ENCODE assay signal across 16 cellular contexts in the genomic region with DNA sequence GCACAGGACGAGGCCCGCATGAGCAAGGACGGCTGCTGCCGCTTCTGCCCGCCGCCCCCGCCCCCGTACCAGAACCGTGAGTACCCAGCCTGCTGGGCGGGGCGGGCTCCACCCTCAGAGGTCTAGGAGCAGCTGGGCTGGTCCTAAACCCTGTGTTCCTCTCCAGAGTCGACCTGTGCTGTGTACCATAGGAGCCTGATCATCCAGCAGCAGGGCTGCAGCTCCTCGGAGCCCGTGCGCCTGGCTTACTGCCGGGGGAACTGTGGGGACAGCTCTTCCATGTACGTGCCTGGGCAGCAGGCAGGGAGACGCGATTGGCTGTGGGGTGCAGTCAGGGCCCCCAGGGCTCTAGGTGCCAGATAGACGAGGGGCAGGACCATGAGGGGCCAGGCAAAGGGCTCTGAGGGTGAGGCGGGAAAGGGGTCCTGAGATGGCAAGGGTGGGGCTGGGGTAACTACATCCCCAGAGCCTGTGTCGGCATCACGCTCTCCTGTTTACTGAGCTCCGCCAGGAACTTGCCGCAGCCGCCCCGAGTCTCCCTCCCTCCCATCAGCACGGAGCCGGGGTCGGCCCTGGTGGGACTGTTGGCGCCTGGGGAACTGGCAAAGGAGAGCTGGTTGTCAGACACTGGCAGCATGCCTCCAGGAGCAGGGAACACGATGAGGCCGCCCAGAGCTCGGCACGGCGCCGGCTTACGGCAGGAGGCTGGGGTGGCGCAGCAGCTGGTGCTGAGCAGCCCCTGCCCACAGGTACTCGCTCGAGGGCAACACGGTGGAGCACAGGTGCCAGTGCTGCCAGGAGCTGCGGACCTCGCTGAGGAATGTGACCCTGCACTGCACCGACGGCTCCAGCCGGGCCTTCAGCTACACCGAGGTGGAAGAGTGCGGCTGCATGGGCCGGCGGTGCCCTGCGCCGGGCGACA. TPM values are rescaled to one million over a fixed set of nuclear protein-coding genes. Genes with fewer than 3 reads are reported as not detected.
DNase-seq lines count a peak whose midpoint lies in the region; ATAC-seq, FAIRE-seq and TF ChIP-seq lines count a peak whose summit lies in the region.
"Had no signal": no experiment of that assay in that cellular context is flagged by ENCODE, and none has a peak within 500 bp of the region (broad histone marks: within the 10 kb centered on the region; RNA-seq: fewer than 3 reads in every experiment).

No MANE protein-coding gene starts in this region.

- no peaks in the 10 kb centered on the region for H3K79me2 ChIP-seq in trophoblast cell (ENCODE audit: control insufficient read depth, insufficient read depth, low read length, poor library complexity)

- WGBS in pancreas, 2 donors = 49 to 65% methylated on average over 52 to 54 of the region's 54 CpGs
- WGBS in trophoblast cell (ENCODE audit: extremely low coverage, insufficient coverage, insufficient read length) = no CpG with 5 or more reads among the region's 54 CpGs

- H2BK12ac ChIP-seq in trophoblast cell (ENCODE audit: low read length) = no peak overlapping the region

- no peak overlapping the region for H3K27ac ChIP-seq in pancreas
- H3K27ac ChIP-seq in trophoblast cell (ENCODE audit: low read depth, low read length) = no peak overlapping the region

- no peak overlapping the region for H3K4ac ChIP-seq in trophoblast cell (ENCODE audit: low read depth, low read length)

- no peaks in the 10 kb centered on the region for H3K79me1 ChIP-seq in trophoblast cell (ENCODE audit: low read length)

- no peak for TF ChIP-seq CTCF in chondrocyte (IDR thresholded peaks at IDR 0.05)
- no peak for TF ChIP-seq CTCF in pancreas (IDR thresholded peaks at IDR 0.05)

- no peak overlapping the region for H2BK5ac ChIP-seq in trophoblast cell (ENCODE audit: low read depth, low read length, poor library complexity)

- no peak overlapping the region for H2BK120ac ChIP-seq in trophoblast cell (ENCODE audit: insufficient read depth, low read length, poor library complexity)

- H4K12ac ChIP-seq in trophoblast cell (ENCODE audit: low read depth, low read length) = no peak overlapping the region

- no peaks in the 10 kb centered on the region for H3K27me3 Mint-ChIP-seq in chondrocyte (ENCODE audit: low read depth)
- H3K27me3 Mint-ChIP-seq: dendritic cell treated with granulocyte-macrophage colony-stimulating factor and Interleukin-4, amounts not matched to agents 40 ng/mL and 50 ng/mL, for 4 days had no signal

- no peak overlapping the region for H3K4me2 ChIP-seq in trophoblast cell (ENCODE audit: low read length)

- H3K4me1 Mint-ChIP-seq in chondrocyte (ENCODE audit: low read depth) = no peaks in the 10 kb centered on the region

- no peak overlapping the region for H3K4me3 Mint-ChIP-seq in chondrocyte (ENCODE audit: unreplicated experiment)
- H3K4me3 Mint-ChIP-seq: dendritic cell treated with granulocyte-macrophage colony-stimulating factor and Interleukin-4, amounts not matched to agents 40 ng/mL and 50 ng/mL, for 4 days had no signal

- H2AFZ ChIP-seq in trophoblast cell (ENCODE audit: insufficient read depth, low read length, poor library complexity) = no peak overlapping the region

- no peak for ATAC-seq in pancreas
- ATAC-seq in HG03108 (IDR thresholded peaks at IDR 0.05; ENCODE audit: unreplicated experiment) = no peak
- no peak for ATAC-seq in HG02588 (IDR thresholded peaks at IDR 0.05; ENCODE audit: unreplicated experiment)

- H3K9me3 ChIP-seq in pancreas (no peaks in the 10 kb centered on the region), trophoblast cell (ENCODE audit: insufficient read depth, low read depth, low read length) (peaks cover 8% of the 10 kb centered on the region)

- no peak overlapping the region for H4K8ac ChIP-seq in trophoblast cell (ENCODE audit: low read depth, low read length)

- no peak overlapping the region for H3K9ac ChIP-seq in trophoblast cell (ENCODE audit: low read length)

- no peak overlapping the region for H3K23ac ChIP-seq in trophoblast cell (ENCODE audit: low read length)

- no peak overlapping the region for H4K91ac ChIP-seq in trophoblast cell (ENCODE audit: low read depth, low read length)

- no peaks in the 10 kb centered on the region for H3K4me1 ChIP-seq in pancreas
- H3K4me1 ChIP-seq in trophoblast cell (ENCODE audit: control insufficient read depth in 1 of 2, insufficient read depth in 2 of 2, low read length in 2 of 2) = no peaks in the 10 kb centered on the region

- no peaks in the 10 kb centered on the region for H3K36me3 ChIP-seq in pancreas
- no peaks in the 10 kb centered on the region for H3K36me3 ChIP-seq in trophoblast cell (ENCODE audit: control insufficient read depth in 1 of 2, insufficient read depth in 2 of 2, low read length in 2 of 2)

- DNase-seq in NCI-H2227 (lab: John Stamatoyannopoulos, UW; ENCODE audit: unreplicated experiment) (peak; percentile 35), NCI-H2227 treated with DMSO at 0.1 percent for 48 hours (lab: John Stamatoyannopoulos, UW) (no peak), DMS79 treated with DMSO at 0.1 percent for 48 hours (lab: John Stamatoyannopoulos, UW) (peak; percentile 26), chondrocyte (ENCODE audit: low spot score) (peak; percentile 81), pancreas (peak in 4 of 6 donors; percentile 13 to 72 (median 45)), trophoblast cell (no peak)
- DNase-seq: activated CD4-positive, alpha-beta T cell treated with anti-CD3 and anti-CD28 coated beads for 48 hours; activated T-cell treated with anti-CD3 and anti-CD28 coated beads, Interleukin-2, amount 50 U/mL, for 48 hours; HCEC 1CT; mesenchymal stem cell had no signal

- H3K14ac ChIP-seq in trophoblast cell (ENCODE audit: low read length) = no peak overlapping the region

- H3K4me3 ChIP-seq in pancreas (no peak overlapping the region), trophoblast cell (ENCODE audit: low read depth, low read length) (no peak overlapping the region)

- no peaks in the 10 kb centered on the region for H3K9me3 Mint-ChIP-seq in chondrocyte (ENCODE audit: low read depth)
- H3K9me3 Mint-ChIP-seq: dendritic cell treated with granulocyte-macrophage colony-stimulating factor and Interleukin-4, amounts not matched to agents 40 ng/mL and 50 ng/mL, for 4 days had no signal

- intact Hi-C loops in pancreas (cut with DNase I) = loop anchor here in 1 of 3 donors (5.0 kb wide), 1 partner anchor 317 kb away; no protein-coding TSS in a partner anchor

- H3K27ac Mint-ChIP-seq in chondrocyte (ENCODE audit: unreplicated experiment) = no peak overlapping the region
- H3K27ac Mint-ChIP-seq: dendritic cell treated with granulocyte-macrophage colony-stimulating factor and Interleukin-4, amounts not matched to agents 40 ng/mL and 50 ng/mL, for 4 days had no signal

- H3K27me3 ChIP-seq in pancreas (peaks cover 0 to 5% (median 2%) of the 10 kb centered on the region in 4 donors), trophoblast cell (ENCODE audit: insufficient read depth, low read length) (no peaks in the 10 kb centered on the region)

- no peak overlapping the region for H3K18ac ChIP-seq in trophoblast cell (ENCODE audit: low read length)

- no peak overlapping the region for H2AK5ac ChIP-seq in trophoblast cell (ENCODE audit: low read length)

- FAIRE-seq in pancreas (lab: Jason Lieb, UNC) = no peak

- H3K36me3 Mint-ChIP-seq in chondrocyte (ENCODE audit: low read depth) = no peaks in the 10 kb centered on the region

RNA-seq across cellular contexts. Expression of gene MUC5B, which starts 22.9 kb away (rescaled TPM):
- total RNA-seq in chondrocyte (not detected in 3 replicates), pancreas (10 to 100 TPM in 5 of 6 donors, 1 to 10 TPM in 1; 7.9 to 65.4 (median 19.8) TPM)
- polyA plus RNA-seq in pancreas = 10 to 100 TPM in 1 of 2 donors, 1 to 10 TPM in 1; 5.1 to 12.1 TPM
- under 0.01 TPM in 1 of 2 replicates, not detected in the other for polyA plus RNA-seq in trophoblast cell (2013)
- total RNA-seq: fibroblast of lung, subcutaneous adipose tissue had no signal
- polyA plus RNA-seq: fibroblast of lung had no signal

RNA-seq across cellular contexts. Expression of gene MUC5AC, which starts 42.2 kb away (rescaled TPM):
- total RNA-seq in chondrocyte (not detected in 3 replicates), pancreas (1 to 10 TPM in 1 of 6 donors, under 1 TPM in 1, not detected in 4; 0.04 to 4.2 TPM)
- polyA plus RNA-seq in pancreas = under 1 TPM in 1 of 2 donors, not detected in 1; 0.02 TPM
- polyA plus RNA-seq in trophoblast cell (2013) = not detected in 2 replicates
- total RNA-seq: fibroblast of lung, NCI-H460, subcutaneous adipose tissue had no signal
- polyA plus RNA-seq: fibroblast of lung had no signal

Comparison
In these comparisons a context has a peak if more than half of its experiments do, and no peak if none do; other contexts are left out.
1. DNase-seq: peak in NCI-H2227 (single experiment), DMS79 treated with DMSO at 0.1 percent for 48 hours (single experiment), chondrocyte (single experiment) and pancreas (4 of 6); none in NCI-H2227 treated with DMSO at 0.1 percent for 48 hours (single experiment) and trophoblast cell (0 of 2).